21 cellular contexts compared by ENCODE assay signal in genomic region chr20:23920936-23921335, GRCh38. TPM values are rescaled to one million over a fixed set of nuclear protein-coding genes. Genes with fewer than 3 reads are reported as not detected.
DNase-seq lines count a peak whose midpoint lies in the region; ATAC-seq and TF ChIP-seq lines count a peak whose summit lies in the region.
"Had no signal": no experiment of that assay in that cellular context is flagged by ENCODE, and none has a peak within 500 bp of the region (broad histone marks: within the 10 kb centered on the region; RNA-seq: fewer than 3 reads in every experiment).

No MANE protein-coding gene starts in this region.

- H3K4me1 Mint-ChIP-seq in nephron = peaks cover 20% of the 10 kb centered on the region
- H3K4me1 Mint-ChIP-seq in activated T-helper 2 cell treated with anti-CD3 and anti-CD28 coated beads, Interferon-gamma antibody, Interleukin-2, Interleukin-4, amounts not matched to agents 10 μg/mL and 5 μg/mL and 100 μg/mL, durations not matched to agents 14 hours and 24 hours and 36 hours (ENCODE audit: low read depth) = peaks cover 22% of the 10 kb centered on the region
- H3K4me1 Mint-ChIP-seq: stimulated activated memory B cell treated with anti-CD40 and anti-IgM and Interleukin-4, amounts not matched to agents 10 μg/mL and 1 μg/mL and 100 μg/mL, for 72 hours had no signal

- CTCF ChIA-PET in SK-N-SH (lab: Yijun Ruan, JAX) = interaction anchor here (1.4 kb wide), 1 partner anchor 16 kb away, joined by 5 read pairs; no protein-coding TSS in a partner anchor

- no peak for TF ChIP-seq RAD21 in SK-N-SH (IDR thresholded peaks at IDR 0.05; ENCODE audit: low read length)

- 9% methylated on average over 3 of the region's 4 CpGs for WGBS in SK-N-SH (ENCODE audit: low lambda C conversion rate)

- intact Hi-C loops in activated T-helper 2 cell treated with anti-CD3 and anti-CD28 coated beads, Interferon-gamma antibody, Interleukin-2, Interleukin-4, amounts not matched to agents 10 μg/mL and 5 μg/mL and 100 μg/mL, durations not matched to agents 14 hours and 24 hours and 36 hours (cut with micrococcal nuclease) = no loop called here

- H3K9me2 ChIP-seq in SK-N-SH = no peaks in the 10 kb centered on the region

- no peak for ATAC-seq in SK-N-SH treated with all-trans-retinoic acid at 6 μM for 48 hours
- ATAC-seq: stimulated activated memory B cell treated with anti-CD40 and anti-IgM and Interleukin-4, amounts not matched to agents 10 μg/mL and 1 μg/mL and 100 μg/mL, for 72 hours had no signal

- H3K36me3 ChIP-seq in SK-N-SH (replicated peaks in 1 of 2; ENCODE audit: control insufficient read depth in 1 of 2, insufficient read depth in 2 of 2, low read length in 1 of 2) (no peaks in the 10 kb centered on the region), WERI-Rb-1 (no peaks in the 10 kb centered on the region)
- H3K36me3 ChIP-seq: brain microvascular endothelial cell, spleen, upper lobe of right lung had no signal

- H3K27me3 Mint-ChIP-seq in nephron (ENCODE audit: low read depth) = peaks cover 5% of the 10 kb centered on the region
- H3K27me3 Mint-ChIP-seq in activated T-helper 2 cell treated with anti-CD3 and anti-CD28 coated beads, Interferon-gamma antibody, Interleukin-2, Interleukin-4, amounts not matched to agents 10 μg/mL and 5 μg/mL and 100 μg/mL, durations not matched to agents 14 hours and 24 hours and 36 hours (ENCODE audit: low read depth) = no peaks in the 10 kb centered on the region

- TF ChIP-seq CTCF in SK-N-SH (IDR thresholded peaks at IDR 0.05) (no peak), WERI-Rb-1 (IDR thresholded peaks at IDR 0.05; ENCODE audit: low read depth, low read length) (no peak), nephron (IDR thresholded peaks at IDR 0.05; ENCODE audit: unreplicated experiment in 3 of 3) (no peak)

- H3K9me3 ChIP-seq in SK-N-SH (no peaks in the 10 kb centered on the region), WERI-Rb-1 (ENCODE audit: severe bottlenecking) (no peaks in the 10 kb centered on the region)
- H3K9me3 ChIP-seq: spleen, upper lobe of right lung had no signal

- no peaks in the 10 kb centered on the region for H3F3A ChIP-seq in SK-N-SH (replicated peaks; ENCODE audit: insufficient read depth)

- peak overlapping the region; percentile 38 to 74 (median 53) for H3K27ac Mint-ChIP-seq in nephron
- H3K27ac Mint-ChIP-seq in activated T-helper 2 cell treated with anti-CD3 and anti-CD28 coated beads, Interferon-gamma antibody, Interleukin-2, Interleukin-4, amounts not matched to agents 10 μg/mL and 5 μg/mL and 100 μg/mL, durations not matched to agents 14 hours and 24 hours and 36 hours = no peak overlapping the region
- H3K27ac Mint-ChIP-seq: stimulated activated memory B cell treated with anti-CD40 and anti-IgM and Interleukin-4, amounts not matched to agents 10 μg/mL and 1 μg/mL and 100 μg/mL, for 72 hours; T-helper 2 cell treated with Interferon-gamma antibody and Interleukin-4, amounts not matched to agents 5 μg/mL and 100 μg/mL, for 36 hours had no signal

- DNase-seq in SK-N-SH (peak; percentile 30), NCI-H1092 (lab: John Stamatoyannopoulos, UW) (peak; percentile 8), WERI-Rb-1 (no peak), SKM-1 (lab: John Stamatoyannopoulos, UW; ENCODE audit: unreplicated experiment) (no peak), A172 (ENCODE audit: low spot score) (no peak)
- DNase-seq in activated T-helper 2 cell treated with anti-CD3 and anti-CD28 coated beads, Interferon-gamma antibody, Interleukin-2, Interleukin-4, amounts not matched to agents 10 μg/mL and 5 μg/mL and 100 μg/mL, durations not matched to agents 14 hours and 24 hours and 36 hours (ENCODE audit: low spot score) = no peak
- DNase-seq: 8988T; activated CD8-positive, alpha-beta memory T cell treated with anti-CD3 and anti-CD28 coated beads, Interleukin-2, amount 50 U/mL, for 4 hours; activated naive CD4-positive, alpha-beta T cell treated with anti-CD3 and anti-CD28 coated beads, Interleukin-2, amount 50 U/mL, for 16 hours; brain microvascular endothelial cell; effector CD8-positive, alpha-beta T cell; NK-92 treated with Interleukin-12 subunit alpha and Interleukin-12 subunit beta, amount 100 ng/mL, for 24 hours; spleen; upper lobe of right lung had no signal

- H3K4me3 ChIP-seq in SK-N-SH (ENCODE audit: low read depth in 2 of 2, low read length in 1 of 2) = no peak overlapping the region
- no peak overlapping the region for H3K4me3 ChIP-seq in WERI-Rb-1 (ENCODE audit: low read depth, low read length)
- H3K4me3 ChIP-seq: spleen, upper lobe of right lung had no signal

- H3K4me3 Mint-ChIP-seq in nephron = no peak overlapping the region
- H3K4me3 Mint-ChIP-seq in activated T-helper 2 cell treated with anti-CD3 and anti-CD28 coated beads, Interferon-gamma antibody, Interleukin-2, Interleukin-4, amounts not matched to agents 10 μg/mL and 5 μg/mL and 100 μg/mL, durations not matched to agents 14 hours and 24 hours and 36 hours (ENCODE audit: low read depth) = no peak overlapping the region
- H3K4me3 Mint-ChIP-seq: stimulated activated memory B cell treated with anti-CD40 and anti-IgM and Interleukin-4, amounts not matched to agents 10 μg/mL and 1 μg/mL and 100 μg/mL, for 72 hours; T-helper 2 cell treated with Interferon-gamma antibody and Interleukin-4, amounts not matched to agents 5 μg/mL and 100 μg/mL, for 36 hours had no signal

- no peak overlapping the region for H3K27ac ChIP-seq in SK-N-SH (ENCODE audit: low read depth in 2 of 2, low read length in 1 of 2)
- peak overlapping the region; percentile 55 for H3K27ac ChIP-seq in WERI-Rb-1
- H3K27ac ChIP-seq: brain microvascular endothelial cell, C4-2B, parathyroid adenoma had no signal

- no peak for TF ChIP-seq EP300 in SK-N-SH (IDR thresholded peaks at IDR 0.05; ENCODE audit: borderline replicate concordance in 1 of 2, low read depth in 1 of 2, low read length in 1 of 2)

- H2AFZ ChIP-seq in SK-N-SH (ENCODE audit: low read depth) = no peak overlapping the region
- H2AFZ ChIP-seq: parathyroid adenoma had no signal

- H3K27me3 ChIP-seq in SK-N-SH (ENCODE audit: insufficient read depth) (no peaks in the 10 kb centered on the region), WERI-Rb-1 (ENCODE audit: insufficient read depth, low read depth, severe bottlenecking) (no peaks in the 10 kb centered on the region)
- H3K27me3 ChIP-seq: brain microvascular endothelial cell had no signal

- peaks cover 0 to 8% of the 10 kb centered on the region in 2 experiments; a peak in 1 of 4 replicates for H3K4me1 ChIP-seq in SK-N-SH (ENCODE audit: control insufficient read depth in 1 of 2, insufficient read depth in 2 of 2, low read depth in 1 of 2, low read length in 1 of 2)
- H3K4me1 ChIP-seq: parathyroid adenoma, upper lobe of right lung had no signal

- POLR2A ChIA-PET in SK-N-SH (lab: Yijun Ruan, JAX) = no interaction called here

- no peaks in the 10 kb centered on the region for H3K79me2 ChIP-seq in SK-N-SH (ENCODE audit: insufficient read depth)
- H3K79me2 ChIP-seq: parathyroid adenoma had no signal

- H3K4me2 ChIP-seq in SK-N-SH = no peak overlapping the region

- no peaks in the 10 kb centered on the region for H4K20me1 ChIP-seq in SK-N-SH (ENCODE audit: insufficient read depth)

- no peaks in the 10 kb centered on the region for H3K36me3 Mint-ChIP-seq in nephron (ENCODE audit: low read depth)
- H3K36me3 Mint-ChIP-seq in activated T-helper 2 cell treated with anti-CD3 and anti-CD28 coated beads, Interferon-gamma antibody, Interleukin-2, Interleukin-4, amounts not matched to agents 10 μg/mL and 5 μg/mL and 100 μg/mL, durations not matched to agents 14 hours and 24 hours and 36 hours (ENCODE audit: low read depth) = no peaks in the 10 kb centered on the region
- H3K36me3 Mint-ChIP-seq: stimulated activated memory B cell treated with anti-CD40 and anti-IgM and Interleukin-4, amounts not matched to agents 10 μg/mL and 1 μg/mL and 100 μg/mL, for 72 hours had no signal

- no peak overlapping the region for H3K9ac ChIP-seq in SK-N-SH
- H3K9ac ChIP-seq: parathyroid adenoma had no signal

- no peaks in the 10 kb centered on the region for H3K9me3 Mint-ChIP-seq in nephron
- no peaks in the 10 kb centered on the region for H3K9me3 Mint-ChIP-seq in activated T-helper 2 cell treated with anti-CD3 and anti-CD28 coated beads, Interferon-gamma antibody, Interleukin-2, Interleukin-4, amounts not matched to agents 10 μg/mL and 5 μg/mL and 100 μg/mL, durations not matched to agents 14 hours and 24 hours and 36 hours
- H3K9me3 Mint-ChIP-seq: stimulated activated memory B cell treated with anti-CD40 and anti-IgM and Interleukin-4, amounts not matched to agents 10 μg/mL and 1 μg/mL and 100 μg/mL, for 72 hours; T-helper 2 cell treated with Interferon-gamma antibody and Interleukin-4, amounts not matched to agents 5 μg/mL and 100 μg/mL, for 36 hours had no signal

TF ChIP-seq in SK-N-SH, 30 proteins besides CTCF, POLR2A, EP300 and RAD21:
- TF ChIP-seq IRF3 (IDR thresholded peaks at IDR 0.05; ENCODE audit: low read depth, low read length) = no peak
TF ChIP-seq in SK-N-SH: peak in this region for 0.

TF ChIP-seq in SK-N-SH treated with all-trans-retinoic acid at 6 μM for 48 hours, 23 proteins besides CTCF, POLR2A, EP300 and RAD21 (continues in another document):
- TF ChIP-seq PATZ1 (CRISPR knock-in tag; IDR thresholded peaks at IDR 0.05; ENCODE audit: borderline replicate concordance) (no peak), ZNF70 (CRISPR knock-in tag; IDR thresholded peaks at IDR 0.05) (no peak), ZNF565 (CRISPR knock-in tag; conservative IDR thresholded peaks at IDR 0.05; ENCODE audit: low read depth) (no peak), CSDC2 (CRISPR knock-in tag; IDR thresholded peaks at IDR 0.05) (no peak), ZC3H10 (CRISPR knock-in tag; IDR thresholded peaks at IDR 0.05) (no peak), OSR1 (CRISPR knock-in tag; IDR thresholded peaks at IDR 0.05) (no peak)

RNA-seq across cellular contexts. Expression of gene CST5, which starts 41.4 kb away (rescaled TPM):
- not detected in 2 replicates for polyA plus RNA-seq in SK-N-SH (2012; rRNA removed)
- not detected in 2 replicates for polyA plus RNA-seq in SK-N-SH (2012; cell fraction: cytosol; rRNA removed)
- polyA plus RNA-seq in SK-N-SH (2012; cell fraction: nucleus; rRNA removed) = not detected in 2 replicates
- total RNA-seq in activated T-helper 2 cell treated with anti-CD3 and anti-CD28 coated beads, Interferon-gamma antibody, Interleukin-2, Interleukin-4, amounts not matched to agents 10 μg/mL and 5 μg/mL and 100 μg/mL, durations not matched to agents 14 hours and 24 hours and 36 hours = not detected in 2 replicates
- not detected in 2 replicates for total RNA-seq in A172 (2014; rRNA removed; shearing (Covaris generic))
- total RNA-seq: liver, spleen had no signal
- polyA plus RNA-seq: liver, spleen had no signal

Comparison
In these comparisons a context has a peak if more than half of its experiments do, and no peak if none do; other contexts are left out.
1. DNase-seq: peak in SK-N-SH (single experiment) and NCI-H1092 (single experiment); none in WERI-Rb-1 (single experiment), SKM-1 (single experiment), activated T-helper 2 cell treated with anti-CD3 and anti-CD28 coated beads, Interferon-gamma antibody, Interleukin-2, Interleukin-4, amounts not matched to agents 10 μg/mL and 5 μg/mL and 100 μg/mL, durations not matched to agents 14 hours and 24 hours and 36 hours (single experiment) and A172 (single experiment).